In genomic region chr2:100178085-100178788, GRCh38 we compare ENCODE assay signal across 8 cellular contexts. TPM values are rescaled to one million over a fixed set of nuclear protein-coding genes. Genes with fewer than 3 reads are reported as not detected.
DNase-seq lines count a peak whose midpoint lies in the region; ATAC-seq and TF ChIP-seq lines count a peak whose summit lies in the region.

No MANE protein-coding gene starts in this region.

- no peak overlapping the region for H3K18ac ChIP-seq in neuronal stem cell (ENCODE audit: low read length)

- H2BK5ac ChIP-seq in neuronal stem cell (ENCODE audit: low read length) = no peak overlapping the region

- TF ChIP-seq POLR2A in esophagus squamous epithelium (IDR thresholded peaks at IDR 0.05) = no peak

- H3K36me3 ChIP-seq in neuronal stem cell (replicated peaks in 1 of 2; ENCODE audit: control insufficient read depth in 2 of 2, insufficient read depth in 2 of 2, low read length in 2 of 2) (no peaks in the 10 kb centered on the region), esophagus squamous epithelium (no peaks in the 10 kb centered on the region)

- no peak overlapping the region for H3K9ac ChIP-seq in neuronal stem cell (ENCODE audit: low read depth, low read length, poor library complexity)

- H3K27me3 ChIP-seq in neuronal stem cell (ENCODE audit: control insufficient read depth in 3 of 3, insufficient read depth in 3 of 3, low read depth in 1 of 3, low read length in 3 of 3) (peaks cover 0 to 15% (median 3%) of the 10 kb centered on the region in 3 experiments), esophagus squamous epithelium (no peaks in the 10 kb centered on the region)

- no peak overlapping the region for H3K23ac ChIP-seq in neuronal stem cell (ENCODE audit: low read depth, low read length, poor library complexity)

- H2AFZ ChIP-seq in neuronal stem cell (ENCODE audit: low read length) = peak overlapping the region; percentile 38

- no peak overlapping the region for H3K14ac ChIP-seq in neuronal stem cell (ENCODE audit: low read length)

- H3K79me1 ChIP-seq in neuronal stem cell (ENCODE audit: low read depth, low read length) = no peaks in the 10 kb centered on the region

- H2AK5ac ChIP-seq in neuronal stem cell (ENCODE audit: low read depth, low read length) = no peak overlapping the region

- H3K4me1 ChIP-seq in neuronal stem cell (ENCODE audit: control insufficient read depth in 2 of 2, insufficient read depth in 1 of 2, low read depth in 1 of 2, low read length in 2 of 2) (peaks cover 9% of the 10 kb centered on the region in 2 donors), esophagus squamous epithelium (no peaks in the 10 kb centered on the region)

- DNase-seq in COLO668 (lab: John Stamatoyannopoulos, UW; ENCODE audit: unreplicated experiment) (peak; percentile 15), H4 (ENCODE audit: low spot score) (peak; percentile 91), choroid plexus epithelial cell (ENCODE audit: low read depth) (peak; percentile 72), neuronal stem cell (ENCODE audit: low spot score) (peak; percentile 11), mesenteric fat pad (ENCODE audit: low spot score) (no peak), esophagus squamous epithelium (lab: John Stamatoyannopoulos, UW) (no peak)

- H4K91ac ChIP-seq in neuronal stem cell (ENCODE audit: low read depth, low read length, poor library complexity) = no peak overlapping the region

- H3K27ac ChIP-seq in neuronal stem cell (replicated peaks; ENCODE audit: low read length) (no peak overlapping the region), esophagus squamous epithelium (no peak overlapping the region)

- H2BK12ac ChIP-seq in neuronal stem cell (ENCODE audit: low read length) = no peak overlapping the region

- TF ChIP-seq CTCF in choroid plexus epithelial cell (conservative IDR thresholded peaks at IDR 0.05; ENCODE audit: low read depth, low read length) = peak; percentile 65
- TF ChIP-seq CTCF in esophagus squamous epithelium (IDR thresholded peaks at IDR 0.05) = peak in 3 of 6 experiments; percentile 9 to 46 (median 12)

- no peak overlapping the region for H2BK120ac ChIP-seq in neuronal stem cell (ENCODE audit: low read depth, low read length)

- ATAC-seq in HG03097 (IDR thresholded peaks at IDR 0.05; ENCODE audit: low FRiP score, unreplicated experiment) = no peak

- no peak overlapping the region for H3K4me2 ChIP-seq in neuronal stem cell (ENCODE audit: insufficient read depth, low read length, poor library complexity, severe bottlenecking)

- no peak overlapping the region for H3K4ac ChIP-seq in neuronal stem cell (ENCODE audit: low read length)

- H2BK15ac ChIP-seq in neuronal stem cell (ENCODE audit: low read length) = no peak overlapping the region

- intact Hi-C loops in esophagus squamous epithelium (cut with DNase I) = no loop called here

- no CpG with 5 or more reads among the region's 8 CpGs for WGBS in neuronal stem cell (ENCODE audit: extremely low coverage in 2 of 2, insufficient read length in 2 of 2, insufficient replicate concordance in 1 of 2), 2 donors
- WGBS in esophagus squamous epithelium, 2 donors = 51 to 69% methylated on average over 8 of the region's 8 CpGs

- H3K9me3 ChIP-seq in neuronal stem cell (replicated peaks in 1 of 2; ENCODE audit: control insufficient read depth in 2 of 2, insufficient read depth in 1 of 2, low read depth in 1 of 2, low read length in 2 of 2) = no peaks in the 10 kb centered on the region
- no peaks in the 10 kb centered on the region for H3K9me3 ChIP-seq in esophagus squamous epithelium

- H4K8ac ChIP-seq in neuronal stem cell (ENCODE audit: low read depth, low read length) = no peak overlapping the region

- H3K4me3 ChIP-seq in choroid plexus epithelial cell (ENCODE audit: low read depth, low read length) = no peak overlapping the region
- no peak overlapping the region for H3K4me3 ChIP-seq in neuronal stem cell (ENCODE audit: low read length in 2 of 2)
- no peak overlapping the region for H3K4me3 ChIP-seq in esophagus squamous epithelium

TF ChIP-seq in PFSK-1, 5 proteins besides CTCF, POLR2A, EP300 and RAD21:
- TF ChIP-seq FOXP2 (optimal IDR thresholded peaks at IDR 0.05; ENCODE audit: borderline replicate concordance, extremely low read depth, extremely low read length, insufficient read depth) = no peak
- 0 out of 2 replicates have a peak, but pooled peaks have one; percentile 40 for TF ChIP-seq SIN3A (IDR thresholded peaks at IDR 0.05; ENCODE audit: borderline replicate concordance, insufficient read depth, low read length)

RNA-seq across cellular contexts. Expression of gene AFF3, which starts 35.8 kb away (rescaled TPM):
- 0.21 and 0.37 TPM in 2 replicates for total RNA-seq in H4 (2014; rRNA removed; shearing (Covaris generic))
- polyA plus RNA-seq in PFSK-1 (2012; ENCODE audit: insufficient read length, low read depth) = 0.15 TPM
- 4.0 TPM for polyA plus RNA-seq in neuronal stem cell (2013, experiment 1 of 2)
- 3.9 TPM for polyA plus RNA-seq in neuronal stem cell (2013, experiment 2 of 2)
- total RNA-seq in mesenteric fat pad (4.5 TPM), esophagus squamous epithelium (1 to 10 TPM; 1.2 to 9.7 (median 3.8) TPM)

Comparison
In these comparisons a context has a peak if more than half of its experiments do, and no peak if none do; other contexts are left out.
1. DNase-seq: peak in COLO668 (single experiment), H4 (single experiment), choroid plexus epithelial cell (single experiment) and neuronal stem cell (single experiment); none in mesenteric fat pad (single experiment) and esophagus squamous epithelium (single experiment).